1 cellular context compared by ENCODE assay signal in the genomic region with DNA sequence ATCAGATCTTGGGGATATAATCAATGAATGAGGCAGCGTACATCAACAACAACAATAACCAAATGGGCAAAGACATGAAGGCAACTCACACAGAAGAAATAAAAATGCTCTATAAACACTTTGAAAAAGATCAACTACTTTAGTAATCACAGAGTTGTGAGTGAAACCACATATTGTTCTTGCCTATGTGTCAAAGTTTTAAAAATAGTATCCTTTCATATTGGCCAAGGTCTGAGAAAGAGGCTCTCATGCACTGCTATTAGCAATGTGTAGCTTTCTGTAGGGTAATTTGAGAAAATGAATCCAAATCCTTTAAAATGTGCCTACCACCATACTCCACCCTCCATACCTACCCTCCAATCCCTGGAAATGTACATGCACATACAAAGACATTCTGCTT.
TF ChIP-seq lines count a peak whose summit lies in the region.

No MANE protein-coding gene starts in this region.

TF ChIP-seq in GM12878, 131 proteins besides CTCF, POLR2A, EP300 and RAD21 (continued from another document):
- peak; percentile 47; the same call in 1 of the 2 replicates for TF ChIP-seq MEF2A (IDR thresholded peaks at IDR 0.05; ENCODE audit: insufficient read depth, low read depth, low read length)
- TF ChIP-seq, protein P1, sequence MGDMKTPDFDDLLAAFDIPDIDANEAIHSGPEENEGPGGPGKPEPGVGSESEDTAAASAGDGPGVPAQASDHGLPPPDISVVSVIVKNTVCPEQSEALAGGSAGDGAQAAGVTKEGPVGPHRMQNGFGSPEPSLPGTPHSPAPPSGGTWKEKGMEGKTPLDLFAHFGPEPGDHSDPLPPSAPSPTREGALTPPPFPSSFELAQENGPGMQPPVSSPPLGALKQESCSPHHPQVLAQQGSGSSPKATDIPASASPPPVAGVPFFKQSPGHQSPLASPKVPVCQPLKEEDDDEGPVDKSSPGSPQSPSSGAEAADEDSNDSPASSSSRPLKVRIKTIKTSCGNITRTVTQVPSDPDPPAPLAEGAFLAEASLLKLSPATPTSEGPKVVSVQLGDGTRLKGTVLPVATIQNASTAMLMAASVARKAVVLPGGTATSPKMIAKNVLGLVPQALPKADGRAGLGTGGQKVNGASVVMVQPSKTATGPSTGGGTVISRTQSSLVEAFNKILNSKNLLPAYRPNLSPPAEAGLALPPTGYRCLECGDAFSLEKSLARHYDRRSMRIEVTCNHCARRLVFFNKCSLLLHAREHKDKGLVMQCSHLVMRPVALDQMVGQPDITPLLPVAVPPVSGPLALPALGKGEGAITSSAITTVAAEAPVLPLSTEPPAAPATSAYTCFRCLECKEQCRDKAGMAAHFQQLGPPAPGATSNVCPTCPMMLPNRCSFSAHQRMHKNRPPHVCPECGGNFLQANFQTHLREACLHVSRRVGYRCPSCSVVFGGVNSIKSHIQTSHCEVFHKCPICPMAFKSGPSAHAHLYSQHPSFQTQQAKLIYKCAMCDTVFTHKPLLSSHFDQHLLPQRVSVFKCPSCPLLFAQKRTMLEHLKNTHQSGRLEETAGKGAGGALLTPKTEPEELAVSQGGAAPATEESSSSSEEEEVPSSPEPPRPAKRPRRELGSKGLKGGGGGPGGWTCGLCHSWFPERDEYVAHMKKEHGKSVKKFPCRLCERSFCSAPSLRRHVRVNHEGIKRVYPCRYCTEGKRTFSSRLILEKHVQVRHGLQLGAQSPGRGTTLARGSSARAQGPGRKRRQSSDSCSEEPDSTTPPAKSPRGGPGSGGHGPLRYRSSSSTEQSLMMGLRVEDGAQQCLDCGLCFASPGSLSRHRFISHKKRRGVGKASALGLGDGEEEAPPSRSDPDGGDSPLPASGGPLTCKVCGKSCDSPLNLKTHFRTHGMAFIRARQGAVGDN (IDR thresholded peaks at IDR 0.05): 0 out of 2 replicates have a peak, but pooled peaks have one; percentile 21
- peak; percentile 41 for TF ChIP-seq MEF2B (IDR thresholded peaks at IDR 0.05; ENCODE audit: partially characterized antibody, poor library complexity, severe bottlenecking)
- TF ChIP-seq, protein P2, sequence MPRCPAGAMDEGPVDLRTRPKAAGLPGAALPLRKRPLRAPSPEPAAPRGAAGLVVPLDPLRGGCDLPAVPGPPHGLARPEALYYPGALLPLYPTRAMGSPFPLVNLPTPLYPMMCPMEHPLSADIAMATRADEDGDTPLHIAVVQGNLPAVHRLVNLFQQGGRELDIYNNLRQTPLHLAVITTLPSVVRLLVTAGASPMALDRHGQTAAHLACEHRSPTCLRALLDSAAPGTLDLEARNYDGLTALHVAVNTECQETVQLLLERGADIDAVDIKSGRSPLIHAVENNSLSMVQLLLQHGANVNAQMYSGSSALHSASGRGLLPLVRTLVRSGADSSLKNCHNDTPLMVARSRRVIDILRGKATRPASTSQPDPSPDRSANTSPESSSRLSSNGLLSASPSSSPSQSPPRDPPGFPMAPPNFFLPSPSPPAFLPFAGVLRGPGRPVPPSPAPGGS (IDR thresholded peaks at IDR 0.05; ENCODE audit: borderline replicate concordance, insufficient read depth, low read depth, low read length, poor library complexity, severe bottlenecking): no peak
- TF ChIP-seq E4F1 (IDR thresholded peaks at IDR 0.05; ENCODE audit: borderline replicate concordance, partially characterized antibody): no peak
- peak; percentile 67 for TF ChIP-seq RUNX3 (IDR thresholded peaks at IDR 0.05; ENCODE audit: low read length)
- TF ChIP-seq HCFC1 (IDR thresholded peaks at IDR 0.05; ENCODE audit: low read length): no peak
- no peak for TF ChIP-seq TBL1XR1 (IDR thresholded peaks at IDR 0.05; ENCODE audit: low read depth, low read length)
- no peak for TF ChIP-seq TARDBP (IDR thresholded peaks at IDR 0.05; ENCODE audit: borderline replicate concordance)
- no peak for TF ChIP-seq NRF1 (conservative IDR thresholded peaks at IDR 0.05; ENCODE audit: low read depth, low read length)
- TF ChIP-seq MXI1 (IDR thresholded peaks at IDR 0.05; ENCODE audit: low read depth, low read length): no peak
- no peak for TF ChIP-seq MYB (IDR thresholded peaks at IDR 0.05; ENCODE audit: borderline replicate concordance, low read depth, low read length)
- TF ChIP-seq NR2C2 (IDR thresholded peaks at IDR 0.05; ENCODE audit: borderline replicate concordance, control insufficient read depth, insufficient read length, low read depth): no peak
- TF ChIP-seq RELA (IDR thresholded peaks at IDR 0.05; ENCODE audit: borderline replicate concordance, partially characterized antibody): no peak
TF ChIP-seq in GM12878: peak in this region for 4.
